ENCODE assay signal across 22 cellular contexts in the genomic region with DNA sequence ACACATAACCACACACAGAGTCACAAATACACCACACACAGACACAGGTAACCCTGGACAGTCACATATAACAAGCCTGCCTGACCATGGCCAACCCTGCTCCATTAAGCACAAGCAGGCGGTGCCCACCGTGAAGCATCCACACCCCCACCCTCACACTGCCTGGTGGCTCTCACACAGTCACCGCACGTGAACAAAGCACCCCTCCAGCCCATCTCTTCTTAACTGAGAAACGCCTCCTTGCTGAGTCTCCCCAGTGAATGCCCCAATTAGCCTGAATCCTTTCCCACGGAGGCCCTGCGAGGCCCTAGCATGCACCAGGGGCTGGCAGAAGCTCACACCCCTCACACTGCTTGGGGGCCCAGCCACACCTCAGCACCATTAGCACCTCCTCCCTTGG.
"Had no signal": no experiment of that assay in that cellular context is flagged by ENCODE, and none has a peak within 500 bp of the region (broad histone marks: within the 10 kb centered on the region; RNA-seq: fewer than 3 reads in every experiment).

No MANE protein-coding gene starts in this region.

- H3K27ac ChIP-seq: HL-60, RWPE1 had no signal

- H3K9me3 ChIP-seq: MG63, SK-N-SH had no signal

- H3K9ac ChIP-seq: SK-N-SH had no signal

- ATAC-seq: Panc1 had no signal

- H3K27me3 ChIP-seq: MG63 had no signal

- H3K4me2 ChIP-seq: SK-N-SH had no signal

- H3K9me2 ChIP-seq: SK-N-SH had no signal

- H3K4me3 ChIP-seq: MG63 had no signal

- H3K36me3 ChIP-seq: MG63 had no signal

- DNase-seq: Karpas-422, KG1, MG63, NCI-H1092, NCI-H1105 treated with DMSO at 0.1 percent for 48 hours, NCI-H1417 treated with DMSO at 0.1 percent for 48 hours, NCI-H146, NCI-H1694 treated with DMSO at 0.1 percent for 48 hours, NCI-H1930, NCI-H2081 treated with DMSO at 0.1 percent for 48 hours, NCI-H2171, NCI-H226, NCI-H446, NCI-H510A, NCI-H524 treated with DMSO at 0.1 percent for 48 hours, NCI-H774, PC-3, SK-N-SH, SW 1271 had no signal
